ENCODE assay signal across 1 cellular context in genomic region chr3:69784854-69785523, GRCh38.
TF ChIP-seq lines count a peak whose summit lies in the region.

No MANE protein-coding gene starts in this region.

TF ChIP-seq in K562, 482 proteins besides CTCF, POLR2A, EP300 and RAD21 (continues in another document):
- no peak for TF ChIP-seq RREB1 (CRISPR knock-in tag; IDR thresholded peaks at IDR 0.05)
- no peak for TF ChIP-seq SRSF9 (IDR thresholded peaks at IDR 0.05; ENCODE audit: borderline replicate concordance, low read depth, low read length)
- TF ChIP-seq, protein P1, sequence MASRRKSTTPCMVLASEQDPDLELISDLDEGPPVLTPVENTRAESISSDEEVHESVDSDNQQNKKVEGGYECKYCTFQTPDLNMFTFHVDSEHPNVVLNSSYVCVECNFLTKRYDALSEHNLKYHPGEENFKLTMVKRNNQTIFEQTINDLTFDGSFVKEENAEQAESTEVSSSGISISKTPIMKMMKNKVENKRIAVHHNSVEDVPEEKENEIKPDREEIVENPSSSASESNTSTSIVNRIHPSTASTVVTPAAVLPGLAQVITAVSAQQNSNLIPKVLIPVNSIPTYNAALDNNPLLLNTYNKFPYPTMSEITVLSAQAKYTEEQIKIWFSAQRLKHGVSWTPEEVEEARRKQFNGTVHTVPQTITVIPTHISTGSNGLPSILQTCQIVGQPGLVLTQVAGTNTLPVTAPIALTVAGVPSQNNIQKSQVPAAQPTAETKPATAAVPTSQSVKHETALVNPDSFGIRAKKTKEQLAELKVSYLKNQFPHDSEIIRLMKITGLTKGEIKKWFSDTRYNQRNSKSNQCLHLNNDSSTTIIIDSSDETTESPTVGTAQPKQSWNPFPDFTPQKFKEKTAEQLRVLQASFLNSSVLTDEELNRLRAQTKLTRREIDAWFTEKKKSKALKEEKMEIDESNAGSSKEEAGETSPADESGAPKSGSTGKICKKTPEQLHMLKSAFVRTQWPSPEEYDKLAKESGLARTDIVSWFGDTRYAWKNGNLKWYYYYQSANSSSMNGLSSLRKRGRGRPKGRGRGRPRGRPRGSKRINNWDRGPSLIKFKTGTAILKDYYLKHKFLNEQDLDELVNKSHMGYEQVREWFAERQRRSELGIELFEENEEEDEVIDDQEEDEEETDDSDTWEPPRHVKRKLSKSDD (conservative IDR thresholded peaks at IDR 0.05; ENCODE audit: low read length), result no peak
- TF ChIP-seq HMBOX1 (IDR thresholded peaks at IDR 0.05), result peak; percentile 24; the same call in 1 of the 2 replicates
- TF ChIP-seq CBFA2T2 (conservative IDR thresholded peaks at IDR 0.05), result 0 out of 2 replicates have a peak, but pooled peaks have one; percentile 30
- no peak for TF ChIP-seq ZNF589 (CRISPR knock-in tag; IDR thresholded peaks at IDR 0.05; ENCODE audit: low read depth)
- no peak for TF ChIP-seq ZBTB17 (CRISPR knock-in tag; IDR thresholded peaks at IDR 0.05)
- TF ChIP-seq SAFB (IDR thresholded peaks at IDR 0.05; ENCODE audit: borderline replicate concordance, low read depth, low read length), result no peak
- TF ChIP-seq, protein P2, sequence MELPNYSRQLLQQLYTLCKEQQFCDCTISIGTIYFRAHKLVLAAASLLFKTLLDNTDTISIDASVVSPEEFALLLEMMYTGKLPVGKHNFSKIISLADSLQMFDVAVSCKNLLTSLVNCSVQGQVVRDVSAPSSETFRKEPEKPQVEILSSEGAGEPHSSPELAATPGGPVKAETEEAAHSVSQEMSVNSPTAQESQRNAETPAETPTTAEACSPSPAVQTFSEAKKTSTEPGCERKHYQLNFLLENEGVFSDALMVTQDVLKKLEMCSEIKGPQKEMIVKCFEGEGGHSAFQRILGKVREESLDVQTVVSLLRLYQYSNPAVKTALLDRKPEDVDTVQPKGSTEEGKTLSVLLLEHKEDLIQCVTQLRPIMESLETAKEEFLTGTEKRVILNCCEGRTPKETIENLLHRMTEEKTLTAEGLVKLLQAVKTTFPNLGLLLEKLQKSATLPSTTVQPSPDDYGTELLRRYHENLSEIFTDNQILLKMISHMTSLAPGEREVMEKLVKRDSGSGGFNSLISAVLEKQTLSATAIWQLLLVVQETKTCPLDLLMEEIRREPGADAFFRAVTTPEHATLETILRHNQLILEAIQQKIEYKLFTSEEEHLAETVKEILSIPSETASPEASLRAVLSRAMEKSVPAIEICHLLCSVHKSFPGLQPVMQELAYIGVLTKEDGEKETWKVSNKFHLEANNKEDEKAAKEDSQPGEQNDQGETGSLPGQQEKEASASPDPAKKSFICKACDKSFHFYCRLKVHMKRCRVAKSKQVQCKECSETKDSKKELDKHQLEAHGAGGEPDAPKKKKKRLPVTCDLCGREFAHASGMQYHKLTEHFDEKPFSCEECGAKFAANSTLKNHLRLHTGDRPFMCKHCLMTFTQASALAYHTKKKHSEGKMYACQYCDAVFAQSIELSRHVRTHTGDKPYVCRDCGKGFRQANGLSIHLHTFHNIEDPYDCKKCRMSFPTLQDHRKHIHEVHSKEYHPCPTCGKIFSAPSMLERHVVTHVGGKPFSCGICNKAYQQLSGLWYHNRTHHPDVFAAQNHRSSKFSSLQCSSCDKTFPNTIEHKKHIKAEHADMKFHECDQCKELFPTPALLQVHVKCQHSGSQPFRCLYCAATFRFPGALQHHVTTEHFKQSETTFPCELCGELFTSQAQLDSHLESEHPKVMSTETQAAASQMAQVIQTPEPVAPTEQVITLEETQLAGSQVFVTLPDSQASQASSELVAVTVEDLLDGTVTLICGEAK (IDR thresholded peaks at IDR 0.05), result 0 out of 2 replicates have a peak, but pooled peaks have one; percentile 18
- TF ChIP-seq, protein P2 (CRISPR knock-in tag; IDR thresholded peaks at IDR 0.05), result no peak
- TF ChIP-seq, protein P3, sequence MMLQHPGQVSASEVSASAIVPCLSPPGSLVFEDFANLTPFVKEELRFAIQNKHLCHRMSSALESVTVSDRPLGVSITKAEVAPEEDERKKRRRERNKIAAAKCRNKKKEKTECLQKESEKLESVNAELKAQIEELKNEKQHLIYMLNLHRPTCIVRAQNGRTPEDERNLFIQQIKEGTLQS (IDR thresholded peaks at IDR 0.05), result 0 out of 2 replicates have a peak, but pooled peaks have one; percentile 29
- TF ChIP-seq, protein P3 (CRISPR knock-in tag; conservative IDR thresholded peaks at IDR 0.05), result no peak
- TF ChIP-seq ZNF696 (CRISPR knock-in tag; conservative IDR thresholded peaks at IDR 0.05), result no peak
- no peak for TF ChIP-seq ASH1L (IDR thresholded peaks at IDR 0.05; ENCODE audit: borderline replicate concordance, low read depth, partially characterized antibody)
- TF ChIP-seq FUS (optimal IDR thresholded peaks at IDR 0.05; ENCODE audit: low read depth, low read length), result no peak
- TF ChIP-seq, protein P4, sequence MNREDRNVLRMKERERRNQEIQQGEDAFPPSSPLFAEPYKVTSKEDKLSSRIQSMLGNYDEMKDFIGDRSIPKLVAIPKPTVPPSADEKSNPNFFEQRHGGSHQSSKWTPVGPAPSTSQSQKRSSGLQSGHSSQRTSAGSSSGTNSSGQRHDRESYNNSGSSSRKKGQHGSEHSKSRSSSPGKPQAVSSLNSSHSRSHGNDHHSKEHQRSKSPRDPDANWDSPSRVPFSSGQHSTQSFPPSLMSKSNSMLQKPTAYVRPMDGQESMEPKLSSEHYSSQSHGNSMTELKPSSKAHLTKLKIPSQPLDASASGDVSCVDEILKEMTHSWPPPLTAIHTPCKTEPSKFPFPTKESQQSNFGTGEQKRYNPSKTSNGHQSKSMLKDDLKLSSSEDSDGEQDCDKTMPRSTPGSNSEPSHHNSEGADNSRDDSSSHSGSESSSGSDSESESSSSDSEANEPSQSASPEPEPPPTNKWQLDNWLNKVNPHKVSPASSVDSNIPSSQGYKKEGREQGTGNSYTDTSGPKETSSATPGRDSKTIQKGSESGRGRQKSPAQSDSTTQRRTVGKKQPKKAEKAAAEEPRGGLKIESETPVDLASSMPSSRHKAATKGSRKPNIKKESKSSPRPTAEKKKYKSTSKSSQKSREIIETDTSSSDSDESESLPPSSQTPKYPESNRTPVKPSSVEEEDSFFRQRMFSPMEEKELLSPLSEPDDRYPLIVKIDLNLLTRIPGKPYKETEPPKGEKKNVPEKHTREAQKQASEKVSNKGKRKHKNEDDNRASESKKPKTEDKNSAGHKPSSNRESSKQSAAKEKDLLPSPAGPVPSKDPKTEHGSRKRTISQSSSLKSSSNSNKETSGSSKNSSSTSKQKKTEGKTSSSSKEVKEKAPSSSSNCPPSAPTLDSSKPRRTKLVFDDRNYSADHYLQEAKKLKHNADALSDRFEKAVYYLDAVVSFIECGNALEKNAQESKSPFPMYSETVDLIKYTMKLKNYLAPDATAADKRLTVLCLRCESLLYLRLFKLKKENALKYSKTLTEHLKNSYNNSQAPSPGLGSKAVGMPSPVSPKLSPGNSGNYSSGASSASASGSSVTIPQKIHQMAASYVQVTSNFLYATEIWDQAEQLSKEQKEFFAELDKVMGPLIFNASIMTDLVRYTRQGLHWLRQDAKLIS (CRISPR knock-in tag; IDR thresholded peaks at IDR 0.05), result no peak
- TF ChIP-seq, protein P5, sequence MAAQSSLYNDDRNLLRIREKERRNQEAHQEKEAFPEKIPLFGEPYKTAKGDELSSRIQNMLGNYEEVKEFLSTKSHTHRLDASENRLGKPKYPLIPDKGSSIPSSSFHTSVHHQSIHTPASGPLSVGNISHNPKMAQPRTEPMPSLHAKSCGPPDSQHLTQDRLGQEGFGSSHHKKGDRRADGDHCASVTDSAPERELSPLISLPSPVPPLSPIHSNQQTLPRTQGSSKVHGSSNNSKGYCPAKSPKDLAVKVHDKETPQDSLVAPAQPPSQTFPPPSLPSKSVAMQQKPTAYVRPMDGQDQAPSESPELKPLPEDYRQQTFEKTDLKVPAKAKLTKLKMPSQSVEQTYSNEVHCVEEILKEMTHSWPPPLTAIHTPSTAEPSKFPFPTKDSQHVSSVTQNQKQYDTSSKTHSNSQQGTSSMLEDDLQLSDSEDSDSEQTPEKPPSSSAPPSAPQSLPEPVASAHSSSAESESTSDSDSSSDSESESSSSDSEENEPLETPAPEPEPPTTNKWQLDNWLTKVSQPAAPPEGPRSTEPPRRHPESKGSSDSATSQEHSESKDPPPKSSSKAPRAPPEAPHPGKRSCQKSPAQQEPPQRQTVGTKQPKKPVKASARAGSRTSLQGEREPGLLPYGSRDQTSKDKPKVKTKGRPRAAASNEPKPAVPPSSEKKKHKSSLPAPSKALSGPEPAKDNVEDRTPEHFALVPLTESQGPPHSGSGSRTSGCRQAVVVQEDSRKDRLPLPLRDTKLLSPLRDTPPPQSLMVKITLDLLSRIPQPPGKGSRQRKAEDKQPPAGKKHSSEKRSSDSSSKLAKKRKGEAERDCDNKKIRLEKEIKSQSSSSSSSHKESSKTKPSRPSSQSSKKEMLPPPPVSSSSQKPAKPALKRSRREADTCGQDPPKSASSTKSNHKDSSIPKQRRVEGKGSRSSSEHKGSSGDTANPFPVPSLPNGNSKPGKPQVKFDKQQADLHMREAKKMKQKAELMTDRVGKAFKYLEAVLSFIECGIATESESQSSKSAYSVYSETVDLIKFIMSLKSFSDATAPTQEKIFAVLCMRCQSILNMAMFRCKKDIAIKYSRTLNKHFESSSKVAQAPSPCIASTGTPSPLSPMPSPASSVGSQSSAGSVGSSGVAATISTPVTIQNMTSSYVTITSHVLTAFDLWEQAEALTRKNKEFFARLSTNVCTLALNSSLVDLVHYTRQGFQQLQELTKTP (IDR thresholded peaks at IDR 0.05; ENCODE audit: low read depth in 1 of 2, partially characterized antibody in 2 of 2), result no peak
- TF ChIP-seq USF2 (CRISPR knock-in tag; IDR thresholded peaks at IDR 0.05), result peak; percentile 67
